In the genomic region with DNA sequence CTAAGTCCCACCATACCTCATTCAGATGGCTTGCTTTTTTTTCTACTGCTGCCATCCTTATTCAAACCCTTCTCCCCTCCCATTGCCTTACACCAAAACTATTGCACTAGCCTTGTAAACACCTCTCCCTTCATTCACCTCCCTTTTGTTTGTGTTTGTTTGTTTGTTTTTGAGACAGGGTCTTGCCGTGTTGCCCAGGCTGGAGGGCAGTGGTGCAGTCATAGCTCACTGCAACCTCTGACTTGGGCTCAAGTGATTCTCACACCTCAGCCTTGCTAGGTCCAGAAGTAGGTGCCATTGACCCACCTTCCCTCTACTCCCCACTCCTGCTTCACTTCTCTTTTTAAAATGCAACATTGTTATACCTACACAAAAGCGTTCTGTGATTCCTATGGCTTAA, we compare ENCODE assay signal across 26 cellular contexts. TPM values are rescaled to one million over a fixed set of nuclear protein-coding genes. Genes with fewer than 3 reads are reported as not detected.
DNase-seq lines count a peak whose midpoint lies in the region; TF ChIP-seq lines count a peak whose summit lies in the region.
"Had no signal": no experiment of that assay in that cellular context is flagged by ENCODE, and none has a peak within 500 bp of the region (broad histone marks: within the 10 kb centered on the region; RNA-seq: fewer than 3 reads in every experiment).

No MANE protein-coding gene starts in this region.

- H3K4me1 Mint-ChIP-seq in T-helper 1 cell treated with Interleukin-12 subunit alpha and Interleukin-12 subunit beta and Interleukin-4 antibody, amounts not matched to agents 30 μg/mL and 1 μg/mL, for 36 hours (ENCODE audit: low read depth), result peaks cover 26% of the 10 kb centered on the region
- H3K4me1 Mint-ChIP-seq in CD8-positive, alpha-beta memory T cell, result peaks cover 28 to 33% (median 31%) of the 10 kb centered on the region in 3 donors
- peaks cover 36% of the 10 kb centered on the region for H3K4me1 Mint-ChIP-seq in brain
- H3K4me1 Mint-ChIP-seq in nephron progenitor cell, result peaks cover 37% of the 10 kb centered on the region

- H3K4me2 ChIP-seq in smooth muscle cell, result no peak overlapping the region

- no peak for DNase-seq in T-helper 1 cell
- DNase-seq in CD8-positive, alpha-beta memory T cell, result no peak
- DNase-seq in nephron progenitor cell, result no peak
- DNase-seq in activated CD8-positive, alpha-beta memory T cell treated with anti-CD3 and anti-CD28 coated beads, Interleukin-2, amount 50 U/mL, for 48 hours, result no peak
- DNase-seq in iPS-NIHi7 (ENCODE audit: extremely low spot score), result no peak
- DNase-seq in smooth muscle cell (lab: John Stamatoyannopoulos, UW; ENCODE audit: unreplicated experiment), result no peak
- DNase-seq: activated CD4-positive, alpha-beta T cell treated with anti-CD3 and anti-CD28 coated beads for 36 hours; activated CD8-positive, alpha-beta memory T cell treated with anti-CD3 and anti-CD28 coated beads for 24 hours; activated T-cell treated with anti-CD3 and anti-CD28 coated beads, Interleukin-2, amount 50 U/mL, for 4 hours; GOT3; HFFc6; islet precursor cell; left ventricle myocardium inferior; midbrain; MV-4-11; NCI-H1436 treated with DMSO at 0.1 percent for 48 hours; NCI-H2107; NCI-H774; stimulated activated CD4-positive, alpha-beta T cell treated with anti-CD3 and anti-CD28 coated beads, Interleukin-4, amount 100 ng/mL, for 24 hours; upper lobe of right lung had no signal

- H3F3A ChIP-seq in smooth muscle cell (ENCODE audit: low read depth), result peaks cover 9% of the 10 kb centered on the region

- H3K27ac ChIP-seq in CD8-positive, alpha-beta memory T cell (ENCODE audit: low read depth, low read length), result no peak overlapping the region
- no peak overlapping the region for H3K27ac ChIP-seq in smooth muscle cell (ENCODE audit: low read depth)
- H3K27ac ChIP-seq: 22Rv1, epithelial cell of prostate, SJSA1, upper lobe of right lung had no signal

- TF ChIP-seq CTCF in brain (conservative IDR thresholded peaks at IDR 0.05) (no peak), nephron progenitor cell (IDR thresholded peaks at IDR 0.05) (no peak), smooth muscle cell (IDR thresholded peaks at IDR 0.05; ENCODE audit: borderline replicate concordance, insufficient read depth, poor library complexity, severe bottlenecking) (no peak)

- H3K79me2 ChIP-seq in smooth muscle cell (ENCODE audit: low read depth), result peaks cover 8% of the 10 kb centered on the region

- no peaks in the 10 kb centered on the region for H3K9me3 ChIP-seq in CD8-positive, alpha-beta memory T cell (ENCODE audit: low read length)
- no peaks in the 10 kb centered on the region for H3K9me3 ChIP-seq in smooth muscle cell (replicated peaks; ENCODE audit: low read depth)
- H3K9me3 ChIP-seq: left ventricle myocardium inferior, upper lobe of right lung had no signal

- H3K27me3 Mint-ChIP-seq in T-helper 1 cell treated with Interleukin-12 subunit alpha and Interleukin-12 subunit beta and Interleukin-4 antibody, amounts not matched to agents 30 μg/mL and 1 μg/mL, for 36 hours (ENCODE audit: low read depth), result no peaks in the 10 kb centered on the region
- peaks cover 0 to 3% of the 10 kb centered on the region in 2 donors for H3K27me3 Mint-ChIP-seq in CD8-positive, alpha-beta memory T cell
- H3K27me3 Mint-ChIP-seq in brain (peaks cover 5% of the 10 kb centered on the region), nephron progenitor cell (ENCODE audit: low read depth, poor library complexity) (peaks cover 7% of the 10 kb centered on the region)
- H3K27me3 Mint-ChIP-seq: activated CD4-positive, alpha-beta T cell treated with anti-CD3 and anti-CD28 coated beads for 36 hours had no signal

- 91% methylated on average over 2 of the region's 2 CpGs for WGBS in smooth muscle cell (ENCODE audit: low lambda C conversion rate)

- H3K36me3 Mint-ChIP-seq in T-helper 1 cell treated with Interleukin-12 subunit alpha and Interleukin-12 subunit beta and Interleukin-4 antibody, amounts not matched to agents 30 μg/mL and 1 μg/mL, for 36 hours (ENCODE audit: low read depth), result peaks cover 4% of the 10 kb centered on the region
- H3K36me3 Mint-ChIP-seq in CD8-positive, alpha-beta memory T cell, result peaks cover 0 to 11% (median 2%) of the 10 kb centered on the region in 3 donors
- no peaks in the 10 kb centered on the region for H3K36me3 Mint-ChIP-seq in brain
- H3K36me3 Mint-ChIP-seq in nephron progenitor cell (ENCODE audit: low read depth), result peaks cover 12% of the 10 kb centered on the region

- CTCF ChIA-PET in CD8-positive, alpha-beta memory T cell (lab: Charles Lee), result interaction anchor here (4.8 kb wide), 1 partner anchor 260 kb away, joined by 98 read pairs; no protein-coding TSS in a partner anchor

- H2AFZ ChIP-seq in smooth muscle cell (ENCODE audit: low read depth), result no peak overlapping the region

- no peak overlapping the region for H3K9ac ChIP-seq in smooth muscle cell (ENCODE audit: low read depth)

- peak overlapping the region; percentile 4 for H3K27ac Mint-ChIP-seq in T-helper 1 cell treated with Interleukin-12 subunit alpha and Interleukin-12 subunit beta and Interleukin-4 antibody, amounts not matched to agents 30 μg/mL and 1 μg/mL, for 36 hours
- peak overlapping the region in 7 of 8 donors; percentile 5 to 84 (median 54) for H3K27ac Mint-ChIP-seq in CD8-positive, alpha-beta memory T cell
- H3K27ac Mint-ChIP-seq in brain (peak overlapping the region in 4 of 5 experiments; percentile 22 to 87 (median 78)), nephron progenitor cell (peak overlapping the region; percentile 10)
- H3K27ac Mint-ChIP-seq: stimulated activated effector memory CD8-positive, alpha-beta T cell treated with anti-CD3 and anti-CD28 coated beads, Interleukin-12 subunit alpha, Interleukin-12 subunit beta, amount 100 ng/mL, for 72 hours had no signal

- H3K36me3 ChIP-seq in CD8-positive, alpha-beta memory T cell (ENCODE audit: insufficient read depth, low read length), result no peaks in the 10 kb centered on the region
- no peaks in the 10 kb centered on the region for H3K36me3 ChIP-seq in smooth muscle cell (ENCODE audit: low read depth)
- H3K36me3 ChIP-seq: left ventricle myocardium inferior, upper lobe of right lung had no signal

- no peaks in the 10 kb centered on the region for H3K9me3 Mint-ChIP-seq in T-helper 1 cell treated with Interleukin-12 subunit alpha and Interleukin-12 subunit beta and Interleukin-4 antibody, amounts not matched to agents 30 μg/mL and 1 μg/mL, for 36 hours
- peaks cover 0 to 3% (median 0%) of the 10 kb centered on the region in 5 donors for H3K9me3 Mint-ChIP-seq in CD8-positive, alpha-beta memory T cell
- H3K9me3 Mint-ChIP-seq in brain (peaks cover 0 to 10% (median 0%) of the 10 kb centered on the region in 5 experiments), nephron progenitor cell (peaks cover 12% of the 10 kb centered on the region)
- H3K9me3 Mint-ChIP-seq: HFFc6; stimulated activated effector memory CD8-positive, alpha-beta T cell treated with anti-CD3 and anti-CD28 coated beads, Interleukin-12 subunit alpha, Interleukin-12 subunit beta, amount 100 ng/mL, for 72 hours had no signal

- POLR2A ChIA-PET in CD8-positive, alpha-beta memory T cell (lab: Charles Lee), result no interaction called here

- H3K4me3 Mint-ChIP-seq in T-helper 1 cell treated with Interleukin-12 subunit alpha and Interleukin-12 subunit beta and Interleukin-4 antibody, amounts not matched to agents 30 μg/mL and 1 μg/mL, for 36 hours, result no peak overlapping the region
- peak overlapping the region in 2 of 7 donors; percentile 32 to 70 for H3K4me3 Mint-ChIP-seq in CD8-positive, alpha-beta memory T cell
- H3K4me3 Mint-ChIP-seq in brain, result peak overlapping the region in 4 of 5 experiments; percentile 29 to 73 (median 56)
- peak overlapping the region; percentile 37 for H3K4me3 Mint-ChIP-seq in nephron progenitor cell

- H3K4me3 ChIP-seq in CD8-positive, alpha-beta memory T cell (ENCODE audit: low read length), result no peak overlapping the region
- H3K4me3 ChIP-seq in smooth muscle cell, result no peak overlapping the region
- H3K4me3 ChIP-seq: left ventricle myocardium inferior, SJSA1, upper lobe of right lung had no signal

- no peaks in the 10 kb centered on the region for H3K27me3 ChIP-seq in CD8-positive, alpha-beta memory T cell (ENCODE audit: insufficient read depth, low read length, poor library complexity, severe bottlenecking)
- no peaks in the 10 kb centered on the region for H3K27me3 ChIP-seq in smooth muscle cell (ENCODE audit: low read depth)
- H3K27me3 ChIP-seq: SJSA1, upper lobe of right lung had no signal

- H4K20me1 ChIP-seq in smooth muscle cell (ENCODE audit: low read depth), result peaks cover 3% of the 10 kb centered on the region

- peaks cover 17% of the 10 kb centered on the region for H3K4me1 ChIP-seq in CD8-positive, alpha-beta memory T cell (ENCODE audit: insufficient read depth, low read length)
- peaks cover 16% of the 10 kb centered on the region for H3K4me1 ChIP-seq in smooth muscle cell (ENCODE audit: low read depth)

RNA-seq across cellular contexts. Expression of gene STAG1, which starts 3.0 kb away (rescaled TPM):
- 10 to 100 TPM; 58.5 to 61.4 TPM for total RNA-seq in CD8-positive, alpha-beta memory T cell
- polyA plus RNA-seq in CD8-positive, alpha-beta memory T cell, result 19.0 TPM
- polyA plus RNA-seq in brain (ENCODE audit: insufficient read depth, low read depth, low replicate concordance) (10.0 TPM), smooth muscle cell (10.3 and 14.6 TPM in 2 replicates)
- total RNA-seq in smooth muscle cell, result 29.5 and 38.6 TPM in 2 replicates

Comparison
In these comparisons a context has a peak if more than half of its experiments do, and no peak if none do; other contexts are left out.
1. H3K27ac Mint-ChIP-seq: peak in every context shown above with its lines; median percentile 78 in brain; 54 in CD8-positive, alpha-beta memory T cell; 10 in nephron progenitor cell; 4 in T-helper 1 cell treated with Interleukin-12 subunit alpha and Interleukin-12 subunit beta and Interleukin-4 antibody, amounts not matched to agents 30 μg/mL and 1 μg/mL, for 36 hours.